In the genomic region with DNA sequence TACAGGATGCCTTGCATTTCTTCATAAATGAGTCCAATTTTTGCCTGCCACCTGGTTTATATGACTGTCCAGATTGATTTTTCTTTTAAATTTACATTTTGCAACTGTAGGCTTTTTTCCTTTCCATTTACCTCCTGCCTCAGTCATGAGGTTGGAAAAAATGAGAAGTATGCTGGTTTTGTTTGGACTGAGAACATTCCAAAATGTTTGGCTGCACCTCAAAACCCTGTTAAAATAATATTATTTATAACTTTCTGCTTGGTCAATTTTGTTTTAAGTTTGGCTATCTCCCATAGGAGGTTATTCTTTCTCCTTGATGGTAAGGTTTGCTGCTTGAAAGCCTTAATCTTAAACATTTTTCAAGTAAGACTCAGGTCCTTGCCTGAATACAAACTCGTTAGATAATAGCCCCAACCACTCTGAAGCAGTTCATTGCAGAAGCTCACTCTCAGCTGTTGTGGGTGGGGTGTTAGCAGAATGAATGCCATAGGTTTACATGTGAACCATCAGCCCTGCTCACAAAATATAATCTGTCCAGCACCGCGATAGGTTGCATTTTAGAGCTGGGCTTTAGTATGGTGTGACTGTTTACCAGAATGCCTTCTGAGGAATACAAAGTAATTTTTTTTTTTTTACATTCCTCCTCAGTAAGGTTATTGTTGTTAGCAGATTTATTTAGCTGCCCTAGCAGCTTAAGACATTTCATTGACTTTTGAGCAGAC, we compare ENCODE assay signal across 1 cellular context.
TF ChIP-seq lines count a peak whose summit lies in the region.

No MANE protein-coding gene starts in this region.

TF ChIP-seq in WTC11, 78 proteins besides CTCF, POLR2A, EP300 and RAD21 (continued from another document):
- TF ChIP-seq, protein P1, sequence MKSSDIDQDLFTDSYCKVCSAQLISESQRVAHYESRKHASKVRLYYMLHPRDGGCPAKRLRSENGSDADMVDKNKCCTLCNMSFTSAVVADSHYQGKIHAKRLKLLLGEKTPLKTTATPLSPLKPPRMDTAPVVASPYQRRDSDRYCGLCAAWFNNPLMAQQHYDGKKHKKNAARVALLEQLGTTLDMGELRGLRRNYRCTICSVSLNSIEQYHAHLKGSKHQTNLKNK (CRISPR knock-in tag; IDR thresholded peaks at IDR 0.05), result no peak
